In the genomic region with DNA sequence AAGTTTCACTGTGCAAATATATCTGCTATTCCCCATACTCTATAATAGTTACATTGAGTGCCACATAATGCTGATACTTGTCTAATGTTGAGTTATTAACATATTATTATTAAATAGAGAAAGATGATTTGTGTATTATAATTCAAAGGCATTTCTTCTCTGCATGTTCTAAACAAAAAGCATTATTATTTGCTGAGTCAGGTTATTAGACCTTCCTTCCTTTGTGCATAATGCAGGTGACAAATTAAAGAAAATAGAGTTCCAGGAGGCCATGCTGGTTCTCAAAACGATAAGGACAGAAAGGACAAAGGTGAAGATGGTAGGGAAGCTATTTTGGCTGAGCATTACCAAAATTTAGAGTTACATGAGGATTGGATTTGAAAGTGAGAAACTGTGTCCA, we compare ENCODE assay signal across 1 cellular context.
TF ChIP-seq lines count a peak whose summit lies in the region.

No MANE protein-coding gene starts in this region.

TF ChIP-seq in HepG2, 621 proteins besides CTCF, POLR2A, EP300 and RAD21 (continued from another document):
- TF ChIP-seq MAFK (conservative IDR thresholded peaks at IDR 0.05 in 1 of 2, IDR thresholded peaks at IDR 0.05 in 1 of 2; ENCODE audit: low read length in 2 of 2) (peak; percentile 97 to 99), MAFF (IDR thresholded peaks at IDR 0.05; ENCODE audit: low read depth, low read length) (peak; percentile 98)
TF ChIP-seq in HepG2: peak in this region for 2.
